Comparison of ENCODE assay signal across 16 cellular contexts in genomic region chr1:2906105-2906504, GRCh38.
"Had no signal": no experiment of that assay in that cellular context is flagged by ENCODE, and none has a peak within 500 bp of the region (broad histone marks: within the 10 kb centered on the region; RNA-seq: fewer than 3 reads in every experiment).

No MANE protein-coding gene starts in this region.

- H3K4me3 Mint-ChIP-seq: activated CD8-positive, alpha-beta T cell treated with anti-CD3 and anti-CD28 coated beads, Interleukin-2, amount 10 ng/mL, durations not matched to agents 7 days and 5 days; activated naive CD8-positive, alpha-beta T cell treated with anti-CD3 and anti-CD28 coated beads, Interleukin-2, amount 50 U/mL, for 24 hours; activated T-helper 1 cell treated with anti-CD3 and anti-CD28 coated beads, Interleukin-12 subunit alpha, Interleukin-12 subunit beta, Interleukin-2, Interleukin-4 antibody, amounts not matched to agents 30 ng/mL and 10 ng/mL and 1 ng/mL, durations not matched to agents 14 hours and 24 hours and 36 hours; memory B cell; T-cell; WTC11 had no signal

- H3K36me3 ChIP-seq: stomach, tibial nerve had no signal

- ATAC-seq: activated CD8-positive, alpha-beta T cell treated with anti-CD3 and anti-CD28 coated beads, Interleukin-2, amount 10 ng/mL, durations not matched to agents 7 days and 5 days; activated naive CD8-positive, alpha-beta T cell treated with anti-CD3 and anti-CD28 coated beads, Interleukin-2, amount 50 U/mL, for 24 hours; left lobe of liver; T-cell; WTC11 had no signal

- H3K4me1 Mint-ChIP-seq: activated naive CD8-positive, alpha-beta T cell treated with anti-CD3 and anti-CD28 coated beads, Interleukin-2, amount 50 U/mL, for 24 hours; memory B cell; T-cell; WTC11 had no signal

- H3K36me3 Mint-ChIP-seq: memory B cell, T-cell had no signal

- H3K9me3 Mint-ChIP-seq: activated naive CD8-positive, alpha-beta T cell treated with anti-CD3 and anti-CD28 coated beads, Interleukin-2, amount 50 U/mL, for 24 hours; activated T-helper 1 cell treated with anti-CD3 and anti-CD28 coated beads, Interleukin-12 subunit alpha, Interleukin-12 subunit beta, Interleukin-2, Interleukin-4 antibody, amounts not matched to agents 30 ng/mL and 10 ng/mL and 1 ng/mL, durations not matched to agents 14 hours and 24 hours and 36 hours; memory B cell; T-cell had no signal

- H3K4me3 ChIP-seq: stomach, tibial nerve had no signal

- H3K9me3 ChIP-seq: stomach, tibial nerve had no signal

- H3K27ac ChIP-seq: stomach, tibial nerve had no signal

- H3K27ac Mint-ChIP-seq: activated CD8-positive, alpha-beta T cell treated with anti-CD3 and anti-CD28 coated beads, Interleukin-2, amount 10 ng/mL, durations not matched to agents 7 days and 5 days; activated naive CD8-positive, alpha-beta T cell treated with anti-CD3 and anti-CD28 coated beads, Interleukin-2, amount 50 U/mL, for 24 hours; activated T-helper 1 cell treated with anti-CD3 and anti-CD28 coated beads, Interleukin-12 subunit alpha, Interleukin-12 subunit beta, Interleukin-2, Interleukin-4 antibody, amounts not matched to agents 30 ng/mL and 10 ng/mL and 1 ng/mL, durations not matched to agents 14 hours and 24 hours and 36 hours; memory B cell; nephron; T-cell; WTC11 had no signal

- DNase-seq: activated CD4-positive, alpha-beta T cell treated with anti-CD3 and anti-CD28 coated beads for 48 hours; activated CD8-positive, alpha-beta memory T cell treated with anti-CD3 and anti-CD28 coated beads, Interleukin-2, amount 50 U/mL, for 48 hours; activated CD8-positive, alpha-beta T cell treated with anti-CD3 and anti-CD28 coated beads, Interleukin-2, amount 10 ng/mL, durations not matched to agents 7 days and 5 days; activated naive CD4-positive, alpha-beta T cell treated with Interleukin-2 at 50 U/mL for 16 hours; activated naive CD8-positive, alpha-beta T cell treated with anti-CD3 and anti-CD28 coated beads, Interleukin-2, amount 50 U/mL, for 24 hours; cortex of kidney; effector memory CD4-positive, alpha-beta T cell; stimulated activated CD4-positive, alpha-beta T cell treated with anti-CD3 and anti-CD28 coated beads, Interleukin-4, amount 100 ng/mL, for 4 hours; stomach; T-cell had no signal
